1 cellular context compared by ENCODE assay signal in the genomic region with DNA sequence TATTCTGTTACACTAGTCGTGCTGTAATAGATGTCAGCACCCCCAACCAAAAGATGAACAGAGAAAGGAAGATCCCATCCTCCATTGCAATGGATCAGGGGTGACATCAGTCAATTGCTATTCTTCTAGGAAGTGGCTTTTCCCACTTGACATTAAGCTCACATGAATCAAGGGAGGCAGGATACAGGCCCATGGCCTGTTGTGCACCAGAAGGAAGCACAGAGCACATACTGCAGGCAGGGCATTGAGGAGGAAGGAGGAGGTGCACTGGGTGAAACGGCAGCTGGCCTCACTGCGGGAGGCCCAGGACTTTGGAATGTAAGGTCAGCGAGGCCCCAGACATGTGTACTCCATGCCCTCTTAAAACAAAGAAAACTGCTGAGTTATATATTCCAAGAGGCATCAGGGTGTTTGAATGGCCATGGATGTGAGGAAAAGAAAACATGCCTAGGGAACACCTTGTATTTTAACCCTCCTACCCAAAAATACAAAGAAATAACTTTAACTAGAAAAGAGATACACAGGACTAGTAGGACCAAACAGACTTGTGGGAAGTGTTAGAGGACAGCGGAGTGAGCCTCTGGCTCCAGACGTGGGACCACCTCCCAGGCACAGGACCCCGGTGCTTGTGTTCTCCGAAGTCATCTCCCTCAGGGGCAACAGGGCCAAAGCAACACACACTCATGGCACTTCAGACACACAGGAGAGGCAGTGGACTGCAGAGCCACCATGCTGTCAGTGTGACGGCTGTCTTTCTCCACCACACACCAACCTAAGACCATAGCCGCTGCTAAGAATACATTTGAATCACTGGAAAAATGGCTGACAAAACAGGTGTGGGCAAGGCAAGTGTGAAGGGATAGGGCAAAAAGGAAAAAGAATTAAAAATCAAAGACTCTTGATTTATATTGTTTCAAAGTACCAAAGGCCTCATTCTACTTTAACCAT.
TF ChIP-seq lines count a peak whose summit lies in the region.

No MANE protein-coding gene starts in this region.

TF ChIP-seq in SK-N-SH, 30 proteins besides CTCF, POLR2A, EP300 and RAD21 (continued from another document):
- TF ChIP-seq NRF1 (IDR thresholded peaks at IDR 0.05; ENCODE audit: low read depth, low read length): no peak
- TF ChIP-seq FOSL2 (IDR thresholded peaks at IDR 0.05; ENCODE audit: borderline replicate concordance, low read depth): no peak
- TF ChIP-seq TCF12 (IDR thresholded peaks at IDR 0.05): no peak; the same call in 1 of the 2 replicates
- no peak for TF ChIP-seq RXRA (IDR thresholded peaks at IDR 0.05; ENCODE audit: borderline replicate concordance, low read depth)
- TF ChIP-seq YY1 (IDR thresholded peaks at IDR 0.05; ENCODE audit: low read depth): no peak
- TF ChIP-seq NFIC (IDR thresholded peaks at IDR 0.05; ENCODE audit: borderline replicate concordance): no peak
